22 cellular contexts compared by ENCODE assay signal in the genomic region with DNA sequence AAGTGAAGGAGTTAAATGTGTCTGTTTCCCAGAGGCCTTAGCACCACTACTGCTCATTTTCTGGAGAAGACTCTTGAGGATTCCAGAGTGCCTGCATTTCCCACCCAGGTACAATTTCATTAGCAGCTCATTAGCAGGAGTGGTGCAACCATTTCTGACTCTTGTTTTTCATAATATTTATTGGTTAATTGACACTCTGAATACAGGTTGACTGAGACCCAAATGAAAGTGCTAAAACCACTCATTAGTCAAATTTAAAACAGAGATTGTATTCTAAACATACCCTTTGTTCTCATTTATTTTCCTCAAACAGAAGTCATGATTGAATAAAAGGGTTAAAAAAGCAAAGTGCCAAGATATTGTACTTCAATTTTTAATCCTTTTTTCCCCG.
"Had no signal": no experiment of that assay in that cellular context is flagged by ENCODE, and none has a peak within 500 bp of the region (broad histone marks: within the 10 kb centered on the region; RNA-seq: fewer than 3 reads in every experiment).

No MANE protein-coding gene starts in this region.

- H3K27me3 Mint-ChIP-seq: activated CD4-positive, alpha-beta memory T cell treated with anti-CD3 and anti-CD28 coated beads for 36 hours; activated naive CD4-positive, alpha-beta T cell treated with anti-CD3 and anti-CD28 coated beads, Interleukin-2, amount 10 ng/mL, durations not matched to agents 7 days and 5 days; memory B cell; stimulated activated naive CD8-positive, alpha-beta T cell treated with anti-CD3 and anti-CD28 coated beads, Interleukin-15, amount 100 ng/mL, for 72 hours had no signal

- H3K27ac ChIP-seq: cardiac muscle cell, epithelial cell of prostate, heart right ventricle, pancreas, psoas muscle, right atrium auricular region, suprapubic skin had no signal

- H3K36me3 ChIP-seq: cardiac muscle cell, heart right ventricle, pancreas, right atrium auricular region, suprapubic skin, uterus had no signal

- H3K9me3 ChIP-seq: heart right ventricle, pancreas, psoas muscle, right atrium auricular region, suprapubic skin, uterus had no signal

- H3K4me3 Mint-ChIP-seq: activated CD4-positive, alpha-beta memory T cell treated with anti-CD3 and anti-CD28 coated beads for 36 hours; activated naive CD4-positive, alpha-beta T cell treated with anti-CD3 and anti-CD28 coated beads, Interleukin-2, amount 10 ng/mL, durations not matched to agents 7 days and 5 days; memory B cell; nephron progenitor cell; stimulated activated naive CD8-positive, alpha-beta T cell treated with anti-CD3 and anti-CD28 coated beads, Interleukin-15, amount 100 ng/mL, for 72 hours had no signal

- DNase-seq: activated CD4-positive, alpha-beta memory T cell treated with anti-CD3 and anti-CD28 coated beads for 36 hours; activated CD4-positive, alpha-beta T cell treated with anti-CD3 and anti-CD28 coated beads for 48 hours; activated CD4-positive, CD25-positive, alpha-beta regulatory T cell; activated effector memory CD4-positive, alpha-beta T cell treated with Interleukin-2 at 50 U/mL for 16 hours; activated naive CD4-positive, alpha-beta T cell treated with anti-CD3 and anti-CD28 coated beads, Interleukin-2, amount 10 ng/mL, durations not matched to agents 7 days and 5 days; activated T-cell treated with anti-CD3 and anti-CD28 coated beads, Interleukin-2, amount 50 U/mL, for 48 hours; amygdala; cortex of kidney; heart right ventricle; islet precursor cell; left colon; nephron progenitor cell; pancreas; psoas muscle; stimulated activated naive CD8-positive, alpha-beta T cell treated with anti-CD3 and anti-CD28 coated beads, Interleukin-15, amount 100 ng/mL, for 72 hours; trophoblast cell had no signal

- H3K9me3 Mint-ChIP-seq: activated CD4-positive, alpha-beta memory T cell treated with anti-CD3 and anti-CD28 coated beads for 36 hours; activated naive CD4-positive, alpha-beta T cell treated with anti-CD3 and anti-CD28 coated beads, Interleukin-2, amount 10 ng/mL, durations not matched to agents 7 days and 5 days; memory B cell; stimulated activated naive CD8-positive, alpha-beta T cell treated with anti-CD3 and anti-CD28 coated beads, Interleukin-15, amount 100 ng/mL, for 72 hours had no signal

- FAIRE-seq: pancreas had no signal

- H3K27me3 ChIP-seq: cardiac muscle cell, heart right ventricle, pancreas, right atrium auricular region, suprapubic skin, uterus had no signal

- H3K36me3 Mint-ChIP-seq: activated naive CD4-positive, alpha-beta T cell treated with anti-CD3 and anti-CD28 coated beads, Interleukin-2, amount 10 ng/mL, durations not matched to agents 7 days and 5 days had no signal

- H3K4me3 ChIP-seq: cardiac muscle cell, heart right ventricle, pancreas, psoas muscle, right atrium auricular region, suprapubic skin, uterus had no signal

- H3K27ac Mint-ChIP-seq: activated CD4-positive, alpha-beta memory T cell treated with anti-CD3 and anti-CD28 coated beads for 36 hours; activated naive CD4-positive, alpha-beta T cell treated with anti-CD3 and anti-CD28 coated beads, Interleukin-2, amount 10 ng/mL, durations not matched to agents 7 days and 5 days; memory B cell; nephron progenitor cell had no signal

- H3K4me1 ChIP-seq: uterus had no signal

- ATAC-seq: heart right ventricle; pancreas; psoas muscle; stimulated activated naive CD8-positive, alpha-beta T cell treated with anti-CD3 and anti-CD28 coated beads, Interleukin-15, amount 100 ng/mL, for 72 hours had no signal
